In genomic region chr6:23089981-23090380, GRCh38 we compare ENCODE assay signal across 27 cellular contexts.
"Had no signal": no experiment of that assay in that cellular context is flagged by ENCODE, and none has a peak within 500 bp of the region (broad histone marks: within the 10 kb centered on the region; RNA-seq: fewer than 3 reads in every experiment).

No MANE protein-coding gene starts in this region.

- H3K4me3 ChIP-seq: colonic mucosa, dorsolateral prefrontal cortex, gastroesophageal sphincter, heart right ventricle, hepatocyte had no signal

- DNase-seq: activated CD4-positive, alpha-beta memory T cell treated with anti-CD3 and anti-CD28 coated beads, Interleukin-2, amount 10 ng/mL, durations not matched to agents 7 days and 5 days; activated CD4-positive, alpha-beta T cell treated with anti-CD3 and anti-CD28 coated beads for 1 hour; activated CD4-positive, alpha-beta T cell treated with anti-CD3 and anti-CD28 coated beads for 4 hours; activated CD4-positive, alpha-beta T cell treated with anti-CD3 and anti-CD28 coated beads, Interleukin-2, amount 10 ng/mL, durations not matched to agents 7 days and 5 days; activated CD4-positive, alpha-beta T cell treated with anti-CD3 and anti-CD28 coated beads, Interleukin-2, amount 50 U/mL, for 4 hours; activated CD8-positive, alpha-beta memory T cell treated with anti-CD3 and anti-CD28 coated beads, Interleukin-2, amount 50 U/mL, for 48 hours; activated gamma-delta T cell treated with Interleukin-2 at 50 U/mL for 16 hours; activated naive CD4-positive, alpha-beta T cell treated with anti-CD3 and anti-CD28 coated beads, Interleukin-2, amount 50 U/mL, for 16 hours; activated naive CD4-positive, alpha-beta T cell treated with Interleukin-2 at 50 U/mL for 16 hours; activated T-cell treated with anti-CD3 and anti-CD28 coated beads for 4 hours; activated T-cell treated with anti-CD3 and anti-CD28 coated beads, Interleukin-2, amount 50 U/mL, for 24 hours; activated T-cell treated with anti-CD3 and anti-CD28 coated beads, Interleukin-2, amount 50 U/mL, for 72 hours; amniotic stem cell; anterior cingulate cortex; brain microvascular endothelial cell; central memory CD4-positive, alpha-beta T cell; cerebellar nuclear complex; colonic mucosa; dorsolateral prefrontal cortex; effector memory CD4-positive, alpha-beta T cell; endodermal cell; foreskin melanocyte; heart right ventricle; T-helper 1 cell; T-helper 17 cell had no signal
